ENCODE assay signal across 11 cellular contexts in genomic region chr20:9817654-9818053, GRCh38. TPM values are rescaled to one million over a fixed set of nuclear protein-coding genes. Genes with fewer than 3 reads are reported as not detected.
"Had no signal": no experiment of that assay in that cellular context is flagged by ENCODE, and none has a peak within 500 bp of the region (broad histone marks: within the 10 kb centered on the region; RNA-seq: fewer than 3 reads in every experiment).

No MANE protein-coding gene starts in this region.

- H3K4me3 ChIP-seq: GM23248, GM23338, HAP-1 had no signal

- H3K4me2 ChIP-seq: GM23338 had no signal

- H3K4me3 Mint-ChIP-seq: GM23338, H9, HFFc6 had no signal

- H3K9ac ChIP-seq: GM23248 had no signal

- H3K27ac ChIP-seq: GM23248 had no signal

- H3K4me1 ChIP-seq: HAP-1 had no signal

- H2AFZ ChIP-seq: GM23248, GM23338 had no signal

- H3K9me3 Mint-ChIP-seq: GM23338, H9 had no signal

- H3K9me3 ChIP-seq: HAP-1 had no signal

- FAIRE-seq: H1, H54 had no signal

- H3K27ac Mint-ChIP-seq: GM23338, H9, HFFc6 had no signal

- DNase-seq: GM23248, GOT3, H7, H9, HCEC 1CT, HFFc6 had no signal

- ATAC-seq: GM23338, HCT116 had no signal

- H3K36me3 ChIP-seq: HAP-1 had no signal

RNA-seq across cellular contexts. Expression of gene PAK5, which starts 21.2 kb away (rescaled TPM):
- total RNA-seq: GM23248, HFFc6 had no signal
- polyA plus RNA-seq: GM23248 had no signal
